Comparison of ENCODE assay signal across 8 cellular contexts in the genomic region with DNA sequence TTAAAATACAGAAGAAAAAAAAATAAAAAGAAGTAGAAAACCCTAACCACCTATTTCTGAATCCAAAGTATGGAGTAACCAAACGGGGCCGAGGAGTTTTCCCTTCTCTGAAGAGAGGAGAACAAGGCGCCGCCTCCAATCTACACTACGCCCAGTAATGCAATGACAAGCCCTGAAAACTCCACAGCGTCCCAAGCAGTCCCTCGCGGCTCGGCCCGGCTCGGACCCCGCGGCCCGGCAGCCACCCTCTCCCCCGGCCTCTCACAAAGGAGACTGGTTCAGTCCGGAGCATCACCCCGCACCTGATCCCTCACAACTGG. TPM values are rescaled to one million over a fixed set of nuclear protein-coding genes. Genes with fewer than 3 reads are reported as not detected.
DNase-seq lines count a peak whose midpoint lies in the region; ATAC-seq and TF ChIP-seq lines count a peak whose summit lies in the region.

No MANE protein-coding gene starts in this region.

- H3K9ac ChIP-seq in rectal smooth muscle tissue (ENCODE audit: low read length): peak overlapping the region; percentile 16

- H3K27me3 ChIP-seq in rectal smooth muscle tissue (ENCODE audit: control insufficient read depth, insufficient read depth, low read length): no peaks in the 10 kb centered on the region

- DNase-seq in GM12864 (ENCODE audit: low read depth): no peak
- peak; percentile 8 for DNase-seq in T-helper 9 cell
- DNase-seq in fibroblast of villous mesenchyme (ENCODE audit: low read depth): peak; percentile 25
- no peak for DNase-seq in NCI-H128 (lab: John Stamatoyannopoulos, UW; ENCODE audit: unreplicated experiment)
- no peak for DNase-seq in NCI-H1436 (lab: John Stamatoyannopoulos, UW)
- DNase-seq in NCI-H1930 (lab: John Stamatoyannopoulos, UW): no peak

- peak overlapping the region; percentile 65 for H3K27ac ChIP-seq in rectal smooth muscle tissue (ENCODE audit: low read depth, low read length)

- peak; percentile 18 for ATAC-seq in HG02610 (IDR thresholded peaks at IDR 0.05; ENCODE audit: unreplicated experiment)

- peak overlapping the region; percentile 98 for H3K4me3 ChIP-seq in GM12864 (ENCODE audit: low read depth, low read length)
- peak overlapping the region; percentile 96 for H3K4me3 ChIP-seq in fibroblast of villous mesenchyme (ENCODE audit: low read depth, low read length)
- H3K4me3 ChIP-seq in rectal smooth muscle tissue (ENCODE audit: low read length): peak overlapping the region; percentile 66

- H3K4me1 ChIP-seq in rectal smooth muscle tissue (ENCODE audit: control insufficient read depth, insufficient read depth, low read length): peaks cover 6% of the 10 kb centered on the region

- no peak for TF ChIP-seq CTCF in GM12864 (IDR thresholded peaks at IDR 0.05; ENCODE audit: low read depth, low read length, missing control alignments)
- no peak for TF ChIP-seq CTCF in fibroblast of villous mesenchyme (IDR thresholded peaks at IDR 0.05; ENCODE audit: insufficient read depth, low read depth, low read length)

- H3K36me3 ChIP-seq in rectal smooth muscle tissue (ENCODE audit: control insufficient read depth, insufficient read depth, low read length): peaks cover 5% of the 10 kb centered on the region

RNA-seq across cellular contexts. Expression of a gene that starts 0.4 kb away (rescaled TPM):
- total RNA-seq in fibroblast of villous mesenchyme: 59.3 and 85.1 TPM in 2 replicates

RNA-seq across cellular contexts. Expression of a gene that starts 21.2 kb away (rescaled TPM):
- 22.9 and 41.0 TPM in 2 replicates for total RNA-seq in fibroblast of villous mesenchyme

RNA-seq across cellular contexts. Expression of a gene that starts 21.4 kb away (rescaled TPM):
- total RNA-seq in fibroblast of villous mesenchyme: 26.4 and 39.3 TPM in 2 replicates

RNA-seq across cellular contexts. Expression of a gene that starts 55.6 kb away (rescaled TPM):
- 35.1 and 51.8 TPM in 2 replicates for total RNA-seq in fibroblast of villous mesenchyme

Comparison
In these comparisons a context has a peak if more than half of its experiments do, and no peak if none do; other contexts are left out.
1. DNase-seq: peak in T-helper 9 cell (single experiment) and fibroblast of villous mesenchyme (single experiment); none in GM12864 (single experiment), NCI-H128 (single experiment), NCI-H1436 (single experiment) and NCI-H1930 (0 of 2).
2. Peak in every context shown above with its lines, with median percentiles within 50 percentile points of each other: H3K4me3 ChIP-seq.